ENCODE assay signal across 27 cellular contexts in the genomic region with DNA sequence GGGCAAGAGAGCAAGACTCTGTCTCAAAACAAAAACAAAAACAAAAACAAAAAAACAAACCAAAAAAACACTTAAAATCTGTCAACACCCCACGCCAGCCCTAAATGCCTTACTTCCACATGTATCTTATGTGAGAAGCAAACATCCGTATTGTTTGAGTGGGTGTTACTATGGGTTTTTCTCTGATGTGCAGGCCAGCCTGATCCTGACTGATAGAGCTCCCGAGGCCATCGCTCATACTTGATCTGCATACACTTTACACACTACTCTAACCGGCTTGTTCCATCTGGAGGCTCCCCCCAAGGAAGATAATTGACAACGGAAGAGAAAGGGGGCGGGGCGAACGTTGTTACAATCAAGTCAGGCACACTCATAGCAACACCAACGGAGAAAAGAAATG.
"Had no signal": no experiment of that assay in that cellular context is flagged by ENCODE, and none has a peak within 500 bp of the region (broad histone marks: within the 10 kb centered on the region; RNA-seq: fewer than 3 reads in every experiment).

No MANE protein-coding gene starts in this region.

- H3K27me3 Mint-ChIP-seq: progenitor cell of endocrine pancreas; stimulated activated naive CD8-positive, alpha-beta T cell treated with anti-CD3 and anti-CD28 coated beads, Interleukin-15, Interleukin-2, amounts not matched to agents 100 ng/mL and 50 ng/mL, for 24 hours had no signal

- H3K4me3 ChIP-seq: left lung, lower lobe of right lung, ovary, right atrium auricular region, right lobe of liver, suprapubic skin, thoracic aorta, tibial artery, upper lobe of right lung had no signal

- H3K9me3 Mint-ChIP-seq: naive thymus-derived CD8-positive, alpha-beta T cell; stimulated activated naive B cell treated with anti-CD40 and anti-IgM and Interleukin-4, amounts not matched to agents 10 μg/mL and 1 μg/mL and 100 μg/mL, for 72 hours; stimulated activated naive CD8-positive, alpha-beta T cell treated with anti-CD3 and anti-CD28 coated beads, Interleukin-15, Interleukin-2, amounts not matched to agents 100 ng/mL and 50 ng/mL, for 24 hours had no signal

- DNase-seq: hypothalamus; immature natural killer cell; kidney; left colon; left lung; lower lobe of right lung; mammary epithelial cell; mesenchymal stem cell; naive thymus-derived CD8-positive, alpha-beta T cell; ovary; right lobe of liver; stimulated activated CD4-positive, alpha-beta T cell treated with anti-CD3 and anti-CD28 coated beads, Interleukin-12 subunit alpha, Interleukin-12 subunit beta, amount 100 ng/mL, for 4 hours; stimulated activated CD4-positive, alpha-beta T cell treated with anti-CD3 and anti-CD28 coated beads, Interleukin-15, amount 100 ng/mL, for 24 hours; stimulated activated CD4-positive, alpha-beta T cell treated with anti-CD3 and anti-CD28 coated beads, Interleukin-2, amount 100 ng/mL, for 24 hours; stimulated activated CD4-positive, alpha-beta T cell treated with anti-CD3 and anti-CD28 coated beads, Interleukin-4, amount 100 ng/mL, for 1 hour; stimulated activated naive B cell treated with anti-CD40 and anti-IgM and Interleukin-4, amounts not matched to agents 10 μg/mL and 1 μg/mL and 100 μg/mL, for 72 hours; tibial artery; upper lobe of right lung had no signal

- H3K4me1 Mint-ChIP-seq: naive thymus-derived CD8-positive, alpha-beta T cell; neural crest cell; stimulated activated naive B cell treated with anti-CD40 and anti-IgM and Interleukin-4, amounts not matched to agents 10 μg/mL and 1 μg/mL and 100 μg/mL, for 72 hours had no signal

- H3K27ac ChIP-seq: left lung, lower lobe of right lung, ovary, right atrium auricular region, right lobe of liver, suprapubic skin, thoracic aorta, tibial artery, upper lobe of right lung had no signal

- H3K4me1 ChIP-seq: left lung, lower lobe of right lung, right atrium auricular region, right lobe of liver, suprapubic skin, tibial artery, upper lobe of right lung had no signal

- ATAC-seq: left colon; left lung; lower lobe of right lung; naive thymus-derived CD8-positive, alpha-beta T cell; right lobe of liver; stimulated activated naive B cell treated with anti-CD40 and anti-IgM and Interleukin-4, amounts not matched to agents 10 μg/mL and 1 μg/mL and 100 μg/mL, for 72 hours; upper lobe of right lung had no signal

- H3K36me3 Mint-ChIP-seq: immature natural killer cell; naive thymus-derived CD8-positive, alpha-beta T cell; stimulated activated naive B cell treated with anti-CD40 and anti-IgM and Interleukin-4, amounts not matched to agents 10 μg/mL and 1 μg/mL and 100 μg/mL, for 72 hours had no signal

- H3K9me3 ChIP-seq: left lung, lower lobe of right lung, ovary, right atrium auricular region, right lobe of liver, suprapubic skin, thoracic aorta, tibial artery, upper lobe of right lung had no signal

- H3K27me3 ChIP-seq: left lung, ovary, right atrium auricular region, right lobe of liver, suprapubic skin, tibial artery, upper lobe of right lung had no signal

- H3K27ac Mint-ChIP-seq: immature natural killer cell; naive thymus-derived CD8-positive, alpha-beta T cell; nephron; progenitor cell of endocrine pancreas; stimulated activated naive B cell treated with anti-CD40 and anti-IgM and Interleukin-4, amounts not matched to agents 10 μg/mL and 1 μg/mL and 100 μg/mL, for 72 hours; stimulated activated naive CD8-positive, alpha-beta T cell treated with anti-CD3 and anti-CD28 coated beads, Interleukin-15, Interleukin-2, amounts not matched to agents 100 ng/mL and 50 ng/mL, for 24 hours had no signal

- H3K4me3 Mint-ChIP-seq: immature natural killer cell; naive thymus-derived CD8-positive, alpha-beta T cell; nephron; neural crest cell; stimulated activated naive B cell treated with anti-CD40 and anti-IgM and Interleukin-4, amounts not matched to agents 10 μg/mL and 1 μg/mL and 100 μg/mL, for 72 hours; stimulated activated naive CD8-positive, alpha-beta T cell treated with anti-CD3 and anti-CD28 coated beads, Interleukin-15, Interleukin-2, amounts not matched to agents 100 ng/mL and 50 ng/mL, for 24 hours had no signal

- FAIRE-seq: islet of Langerhans, kidney, urothelium cell line had no signal

- H3K36me3 ChIP-seq: left lung, lower lobe of right lung, ovary, right atrium auricular region, right lobe of liver, suprapubic skin, thoracic aorta, tibial artery, upper lobe of right lung had no signal
